ENCODE assay signal across 8 cellular contexts in genomic region chr4:186137193-186137792, GRCh38.
DNase-seq lines count a peak whose midpoint lies in the region; ATAC-seq lines count a peak whose summit lies in the region.

No MANE protein-coding gene starts in this region.

- ATAC-seq in HG03432 (IDR thresholded peaks at IDR 0.05; ENCODE audit: unreplicated experiment): peak; percentile 32

- DNase-seq in SKM-1 treated with dmso at 0.1 percent for 144 hours (lab: John Stamatoyannopoulos, UW; ENCODE audit: unreplicated experiment) (peak; percentile 13), SKM-1 (lab: John Stamatoyannopoulos, UW; ENCODE audit: unreplicated experiment) (no peak), amniotic epithelial cell (ENCODE audit: low read depth) (peak; percentile 13), left kidney (ENCODE audit: low read depth, low spot score) (peak; percentile 49), NCI-H2081 treated with DMSO at 0.1 percent for 48 hours (lab: John Stamatoyannopoulos, UW) (no peak)
- no peak for DNase-seq in activated effector memory CD4-positive, alpha-beta T cell treated with Interleukin-2 at 50 U/mL for 16 hours
- DNase-seq in activated effector memory CD4-positive, alpha-beta T cell treated with anti-CD3 and anti-CD28 coated beads, Interleukin-2, amount 50 U/mL, for 16 hours: no peak

Comparison
In these comparisons a context has a peak if more than half of its experiments do, and no peak if none do; other contexts are left out.
1. DNase-seq: peak in SKM-1 treated with dmso at 0.1 percent for 144 hours (single experiment), amniotic epithelial cell (single experiment) and left kidney (single experiment); none in SKM-1 (single experiment), activated effector memory CD4-positive, alpha-beta T cell treated with Interleukin-2 at 50 U/mL for 16 hours (single experiment), NCI-H2081 treated with DMSO at 0.1 percent for 48 hours (single experiment) and activated effector memory CD4-positive, alpha-beta T cell treated with anti-CD3 and anti-CD28 coated beads, Interleukin-2, amount 50 U/mL, for 16 hours (single experiment).